ENCODE assay signal across 1 cellular context in genomic region chr6:98586163-98586562, GRCh38.
TF ChIP-seq lines count a peak whose summit lies in the region.

No MANE protein-coding gene starts in this region.

TF ChIP-seq in GM23338, 12 proteins besides CTCF, POLR2A, EP300 and RAD21:
- TF ChIP-seq ZNF462 (CRISPR knock-in tag; IDR thresholded peaks at IDR 0.05), result no peak
- TF ChIP-seq REST (IDR thresholded peaks at IDR 0.05; ENCODE audit: unreplicated experiment), result no peak
- TF ChIP-seq ZNF331 (CRISPR knock-in tag; IDR thresholded peaks at IDR 0.05; ENCODE audit: low read depth), result no peak
- TF ChIP-seq CREB1 (CRISPR knock-in tag; IDR thresholded peaks at IDR 0.05; ENCODE audit: low read depth), result no peak
- no peak for TF ChIP-seq ZNF114 (CRISPR knock-in tag; IDR thresholded peaks at IDR 0.05)
- TF ChIP-seq EZH2 (IDR thresholded peaks at IDR 0.05; ENCODE audit: low read depth, unreplicated experiment), result no peak
- TF ChIP-seq EZH2phosphoT487 (IDR thresholded peaks at IDR 0.05; ENCODE audit: unreplicated experiment), result no peak
- TF ChIP-seq POLR2AphosphoS5 (IDR thresholded peaks at IDR 0.05; ENCODE audit: low read depth), result no peak
- TF ChIP-seq NANOG (IDR thresholded peaks at IDR 0.05; ENCODE audit: borderline replicate concordance), result no peak
